ENCODE assay signal across 17 cellular contexts in the genomic region with DNA sequence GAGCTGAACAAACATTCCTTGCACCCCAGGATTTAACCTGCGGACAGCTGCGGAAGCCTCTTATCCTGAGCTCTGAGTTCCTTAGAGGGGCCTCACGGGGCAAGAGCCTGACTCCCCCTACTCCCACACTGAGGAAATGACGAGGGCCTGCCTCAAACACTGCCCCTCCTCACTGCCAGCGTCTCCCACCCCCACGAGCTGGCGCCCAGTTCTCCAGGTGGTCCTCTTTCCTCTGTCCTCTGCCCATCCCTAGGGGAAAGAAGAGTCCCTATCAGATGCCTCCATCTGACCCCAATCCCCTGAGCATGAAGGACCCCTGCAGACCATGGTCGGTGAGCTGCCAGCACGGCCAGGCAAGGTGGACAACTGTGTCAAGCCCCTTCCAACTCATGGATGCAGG. TPM values are rescaled to one million over a fixed set of nuclear protein-coding genes. Genes with fewer than 3 reads are reported as not detected.
"Had no signal": no experiment of that assay in that cellular context is flagged by ENCODE, and none has a peak within 500 bp of the region (broad histone marks: within the 10 kb centered on the region; RNA-seq: fewer than 3 reads in every experiment).

No MANE protein-coding gene starts in this region.

- H3K9me3 Mint-ChIP-seq: naive thymus-derived CD4-positive, alpha-beta T cell; type B pancreatic cell had no signal

- H3K27ac Mint-ChIP-seq: naive thymus-derived CD4-positive, alpha-beta T cell; type B pancreatic cell had no signal

- H3K27me3 ChIP-seq: thyroid gland, uterus had no signal

- H3K4me1 ChIP-seq: parathyroid adenoma, uterus had no signal

- H3K36me3 Mint-ChIP-seq: naive thymus-derived CD4-positive, alpha-beta T cell had no signal

- H3K4me3 ChIP-seq: heart right ventricle, psoas muscle, thyroid gland, uterus had no signal

- H3K36me3 ChIP-seq: uterus had no signal

- H3K4me3 Mint-ChIP-seq: naive thymus-derived CD4-positive, alpha-beta T cell; neural crest cell; type B pancreatic cell had no signal

- DNase-seq: effector memory CD4-positive, alpha-beta T cell; heart right ventricle; hypothalamus; kidney glomerular epithelial cell; mesendoderm; naive thymus-derived CD4-positive, alpha-beta T cell; occipital lobe; psoas muscle; small intestine; stimulated activated CD4-positive, alpha-beta T cell treated with anti-CD3 and anti-CD28 coated beads, Interleukin-2, amount 100 ng/mL, for 48 hours; stimulated activated naive CD4-positive, alpha-beta T cell treated with Interleukin-2 at 50 U/mL for 16 hours; thyroid gland; uterus had no signal

- H3K9me3 ChIP-seq: heart right ventricle, psoas muscle, thyroid gland, uterus had no signal

- H3K27ac ChIP-seq: heart right ventricle, parathyroid adenoma, psoas muscle, thyroid gland, uterus had no signal

RNA-seq across cellular contexts. Expression of a gene that starts 14.3 kb away (rescaled TPM):
- total RNA-seq: mononuclear cell; naive thymus-derived CD4-positive, alpha-beta T cell had no signal
- polyA plus RNA-seq: naive thymus-derived CD4-positive, alpha-beta T cell had no signal
